In genomic region chr9:38707885-38708640, GRCh38 we compare ENCODE assay signal across 12 cellular contexts. TPM values are rescaled to one million over a fixed set of nuclear protein-coding genes. Genes with fewer than 3 reads are reported as not detected.
DNase-seq lines count a peak whose midpoint lies in the region; ATAC-seq and TF ChIP-seq lines count a peak whose summit lies in the region.
"Had no signal": no experiment of that assay in that cellular context is flagged by ENCODE, and none has a peak within 500 bp of the region (broad histone marks: within the 10 kb centered on the region; RNA-seq: fewer than 3 reads in every experiment).

No MANE protein-coding gene starts in this region.

- no peak overlapping the region for H2AFZ ChIP-seq in mammary epithelial cell (ENCODE audit: low read depth, low read length)
- no peak overlapping the region for H2AFZ ChIP-seq in smooth muscle cell (ENCODE audit: low read depth)

- no peaks in the 10 kb centered on the region for H3K79me2 ChIP-seq in mammary epithelial cell (ENCODE audit: insufficient read depth, low read length)
- no peaks in the 10 kb centered on the region for H3K79me2 ChIP-seq in smooth muscle cell (ENCODE audit: low read depth)

- no peak for ATAC-seq in activated CD4-positive, CD25-positive, alpha-beta regulatory T cell treated with anti-CD3 and anti-CD28 coated beads, Interleukin-2, amount 50 U/mL, for 24 hours
- ATAC-seq in GM18517 (IDR thresholded peaks at IDR 0.05; ENCODE audit: unreplicated experiment): no peak

- no peak overlapping the region for H3K9ac ChIP-seq in mammary epithelial cell (ENCODE audit: insufficient read depth, low read length)
- no peak overlapping the region for H3K9ac ChIP-seq in smooth muscle cell (ENCODE audit: low read depth)

- H3K4me2 ChIP-seq in mammary epithelial cell (ENCODE audit: insufficient read depth, low read depth, low read length) (no peak overlapping the region), smooth muscle cell (no peak overlapping the region)

- 81% methylated on average over 8 of the region's 10 CpGs for WGBS in mammary epithelial cell (ENCODE audit: low coverage, missing lambda C conversion rate)
- WGBS in smooth muscle cell (ENCODE audit: low lambda C conversion rate): 72% methylated on average over 10 of the region's 10 CpGs

- H3K4me1 ChIP-seq in mammary epithelial cell (ENCODE audit: insufficient read depth, low read length) (no peaks in the 10 kb centered on the region), smooth muscle cell (ENCODE audit: low read depth) (no peaks in the 10 kb centered on the region)
- H3K4me1 ChIP-seq: testis had no signal

- BruUV-seq in mammary epithelial cell (replicated peaks; lab: Mats Ljungman, UMichigan): no TSS peak

- H3K27me3 ChIP-seq in mammary epithelial cell (ENCODE audit: insufficient read depth, low read length): no peaks in the 10 kb centered on the region
- peaks cover 20% of the 10 kb centered on the region for H3K27me3 ChIP-seq in smooth muscle cell (ENCODE audit: low read depth)
- H3K27me3 ChIP-seq: testis had no signal

- TF ChIP-seq CTCF in LNCAP (IDR thresholded peaks at IDR 0.05) (peak; percentile 43; the same call in 1 of the 2 replicates), mammary epithelial cell (conservative IDR thresholded peaks at IDR 0.05 in 1 of 2, IDR thresholded peaks at IDR 0.05 in 1 of 2; ENCODE audit: extremely low read depth in 1 of 2, insufficient read depth in 1 of 2, low read depth in 1 of 2, low read length in 2 of 2) (peak; percentile 41 to 46), smooth muscle cell (IDR thresholded peaks at IDR 0.05; ENCODE audit: borderline replicate concordance, insufficient read depth, poor library complexity, severe bottlenecking) (peak; percentile 24)

- intact Hi-C loops in mammary epithelial cell (cut with micrococcal nuclease): loop anchor here (10.0 kb wide), 1 partner anchor 53 kb away; no protein-coding TSS in a partner anchor

- H4K20me1 ChIP-seq in mammary epithelial cell (ENCODE audit: insufficient read depth, low read length): no peaks in the 10 kb centered on the region
- H4K20me1 ChIP-seq in smooth muscle cell (ENCODE audit: low read depth): no peaks in the 10 kb centered on the region

- DNase-seq in activated CD4-positive, alpha-beta T cell treated with anti-CD3 and anti-CD28 coated beads for 48 hours: peak; percentile 6
- DNase-seq in activated CD4-positive, alpha-beta T cell treated with anti-CD3 and anti-CD28 coated beads, Interleukin-2, amount 50 U/mL, for 48 hours: no peak
- no peak for DNase-seq in mammary epithelial cell
- no peak for DNase-seq in smooth muscle cell (lab: John Stamatoyannopoulos, UW; ENCODE audit: unreplicated experiment)
- no peak for DNase-seq in NCI-H1048 (lab: John Stamatoyannopoulos, UW)
- DNase-seq: caudate nucleus; CD8-positive, alpha-beta memory T cell; testis had no signal

- no peaks in the 10 kb centered on the region for H3F3A ChIP-seq in smooth muscle cell (ENCODE audit: low read depth)

- H3K36me3 ChIP-seq in mammary epithelial cell (ENCODE audit: insufficient read depth, low read length): no peaks in the 10 kb centered on the region
- H3K36me3 ChIP-seq in smooth muscle cell (ENCODE audit: low read depth): no peaks in the 10 kb centered on the region

- H3K4me3 ChIP-seq in mammary epithelial cell (replicated peaks in 1 of 3; ENCODE audit: insufficient read depth in 1 of 3, low read depth in 2 of 3, low read length in 3 of 3) (no peak overlapping the region), smooth muscle cell (no peak overlapping the region)
- H3K4me3 ChIP-seq: skin epidermis, testis had no signal

- no peaks in the 10 kb centered on the region for H3K9me3 ChIP-seq in mammary epithelial cell (replicated peaks; ENCODE audit: insufficient read depth, low read length)
- H3K9me3 ChIP-seq in smooth muscle cell (replicated peaks; ENCODE audit: low read depth): no peaks in the 10 kb centered on the region
- H3K9me3 ChIP-seq: testis had no signal

- CTCF ChIA-PET in mammary epithelial cell (lab: Charles Lee; ENCODE audit: low non-redundant PET): no interaction called here

- no peak overlapping the region for H3K27ac ChIP-seq in mammary epithelial cell (ENCODE audit: insufficient read depth, low read depth, low read length)
- no peak overlapping the region for H3K27ac ChIP-seq in smooth muscle cell (ENCODE audit: low read depth)
- H3K27ac ChIP-seq: skin epidermis, testis had no signal

- in situ Hi-C loops in mammary epithelial cell (cut with MboI; ENCODE audit: low sequenced_read_pairs in 2 of 2): loop anchor here in 1 of 2 donors (25.0 kb wide), 1 partner anchor 304 kb away; no protein-coding TSS in a partner anchor

- dilution Hi-C loops in mammary epithelial cell (cut with HindIII; ENCODE audit: low sequenced_read_pairs): no loop called here

RNA-seq across cellular contexts. Expression of gene FAM240B, which starts 11.9 kb away (rescaled TPM):
- total RNA-seq in mammary epithelial cell (not detected), smooth muscle cell (not detected in 2 replicates)
- polyA plus RNA-seq in mammary epithelial cell (not detected), smooth muscle cell (not detected in 2 replicates)
- polyA minus RNA-seq in mammary epithelial cell: not detected
- total RNA-seq: CD8-positive, alpha-beta memory T cell had no signal
- polyA plus RNA-seq: CD8-positive, alpha-beta memory T cell had no signal
